Comparison of ENCODE assay signal across 18 cellular contexts in genomic region chr6:5610640-5611039, GRCh38.
A peak's percentile ranks its signal among the peaks of the same experiment; 100 is the strongest.
DNase-seq lines count a peak whose midpoint lies in the region; FAIRE-seq and TF ChIP-seq lines count a peak whose summit lies in the region.
"Had no signal": no experiment of that assay in that cellular context is flagged by ENCODE, and none has a peak within 500 bp of the region (broad histone marks: within the 10 kb centered on the region; RNA-seq: fewer than 3 reads in every experiment).

No MANE protein-coding gene starts in this region.

- no peak overlapping the region for H2AK5ac ChIP-seq in H9 (ENCODE audit: insufficient read length, low read length)

- no peak overlapping the region for H2BK20ac ChIP-seq in H9 (ENCODE audit: low read depth, low read length, poor library complexity, severe bottlenecking)

- H3K4me1 ChIP-seq in BE2C (no peaks in the 10 kb centered on the region), H9 (ENCODE audit: insufficient read depth, low read length) (no peaks in the 10 kb centered on the region)

- no peak overlapping the region for H3K4me3 Mint-ChIP-seq in H9
- H3K4me3 Mint-ChIP-seq in endothelial cell (ENCODE audit: unreplicated experiment): no peak overlapping the region
- no peak overlapping the region for H3K4me3 Mint-ChIP-seq in activated CD4-positive, alpha-beta T cell treated with anti-CD3 and anti-CD28 coated beads, Interleukin-2, amount 10 ng/mL, durations not matched to agents 24 days and 14 days
- H3K4me3 Mint-ChIP-seq: HFFc6 had no signal

- H4K20me1 ChIP-seq in H9 (ENCODE audit: control insufficient read depth, insufficient read depth, insufficient read length): no peaks in the 10 kb centered on the region
- H4K20me1 ChIP-seq: BLaER1 had no signal

- no peaks in the 10 kb centered on the region for H3K36me3 ChIP-seq in BE2C
- H3K36me3 ChIP-seq: BLaER1 had no signal

- H3K9me3 Mint-ChIP-seq in H9 (no peaks in the 10 kb centered on the region; a peak in 1 of 5 replicates), endothelial cell (ENCODE audit: unreplicated experiment) (peaks cover 4% of the 10 kb centered on the region)
- H3K9me3 Mint-ChIP-seq in activated CD4-positive, alpha-beta T cell treated with anti-CD3 and anti-CD28 coated beads, Interleukin-2, amount 10 ng/mL, durations not matched to agents 24 days and 14 days: peaks cover 5% of the 10 kb centered on the region
- H3K9me3 Mint-ChIP-seq: HFFc6 had no signal

- no peaks in the 10 kb centered on the region for H3K79me1 ChIP-seq in H9 (ENCODE audit: insufficient read depth, low read depth, low read length, poor library complexity, severe bottlenecking)

- peaks cover 0 to 3% of the 10 kb centered on the region in 2 experiments; a peak in 1 of 4 replicates for H3K4me1 Mint-ChIP-seq in H9
- H3K4me1 Mint-ChIP-seq in endothelial cell (ENCODE audit: unreplicated experiment): peaks cover 19% of the 10 kb centered on the region
- H3K4me1 Mint-ChIP-seq in activated CD4-positive, alpha-beta T cell treated with anti-CD3 and anti-CD28 coated beads, Interleukin-2, amount 10 ng/mL, durations not matched to agents 24 days and 14 days: no peaks in the 10 kb centered on the region

- no peak overlapping the region for H4K5ac ChIP-seq in H9 (ENCODE audit: insufficient read length, low read depth, low read length)

- H3K14ac ChIP-seq in H9 (ENCODE audit: insufficient read depth, low read length): no peak overlapping the region

- H3K4me2 ChIP-seq in H9 (ENCODE audit: insufficient read depth, insufficient read length, low read length): no peak overlapping the region
- H3K4me2 ChIP-seq: BLaER1 had no signal

- no peaks in the 10 kb centered on the region for H3K79me2 ChIP-seq in H9 (ENCODE audit: insufficient read depth, low read length)

- H3K36me3 Mint-ChIP-seq in H9 (ENCODE audit: insufficient read depth in 1 of 3, low read depth in 3 of 3) (peaks cover 0 to 5% (median 0%) of the 10 kb centered on the region in 3 experiments; a peak in 2 of 7 replicates), endothelial cell (ENCODE audit: low read depth, unreplicated experiment) (peaks cover 4% of the 10 kb centered on the region)
- H3K36me3 Mint-ChIP-seq in activated CD4-positive, alpha-beta T cell treated with anti-CD3 and anti-CD28 coated beads, Interleukin-2, amount 10 ng/mL, durations not matched to agents 24 days and 14 days (ENCODE audit: low read depth): peaks cover 1% of the 10 kb centered on the region

- H3K9ac ChIP-seq in H9 (ENCODE audit: extremely low read depth, insufficient read length, low read length): no peak overlapping the region
- H3K9ac ChIP-seq: BLaER1 had no signal

- no CpG with 5 or more reads among the region's 8 CpGs for WGBS in H9 (ENCODE audit: extremely low coverage, insufficient read length, low lambda C conversion rate)

- H3K4ac ChIP-seq in H9 (ENCODE audit: low read depth, low read length): no peak overlapping the region

- no peak overlapping the region for H4K8ac ChIP-seq in H9 (replicated peaks; ENCODE audit: insufficient read length, low read depth, low read length)

- H3K27ac Mint-ChIP-seq in H9 (no peak overlapping the region), endothelial cell (ENCODE audit: unreplicated experiment) (no peak overlapping the region)
- no peak overlapping the region for H3K27ac Mint-ChIP-seq in activated CD4-positive, alpha-beta T cell treated with anti-CD3 and anti-CD28 coated beads, Interleukin-2, amount 10 ng/mL, durations not matched to agents 24 days and 14 days
- H3K27ac Mint-ChIP-seq: HFFc6 had no signal

- peak; percentile 39 for TF ChIP-seq CTCF in BE2C (IDR thresholded peaks at IDR 0.05; ENCODE audit: low read depth, low read length)
- TF ChIP-seq CTCF in H9 (conservative IDR thresholded peaks at IDR 0.05): peak; percentile 44; the same call in 2 of the 3 replicates
- TF ChIP-seq CTCF in endothelial cell (IDR thresholded peaks at IDR 0.05; ENCODE audit: unreplicated experiment): peak; percentile 36

- H3K27ac ChIP-seq in H9 (ENCODE audit: insufficient read length, low read depth, low read length): no peak overlapping the region
- H3K27ac ChIP-seq: BLaER1, HL-60 had no signal

- H2BK12ac ChIP-seq in H9 (ENCODE audit: insufficient read length, low read depth, low read length): no peak overlapping the region

- H3K23me2 ChIP-seq in H9 (ENCODE audit: insufficient read length, low read depth, low read length, poor library complexity, severe bottlenecking): no peaks in the 10 kb centered on the region

- H3K18ac ChIP-seq in H9 (ENCODE audit: insufficient read length, low read depth, low read length): no peak overlapping the region

- no peak overlapping the region for H4K91ac ChIP-seq in H9 (ENCODE audit: insufficient read length, low read depth, low read length)

- no peak for FAIRE-seq in frontal cortex (lab: Jason Lieb, UNC)

- H3K27me3 ChIP-seq in BE2C (no peaks in the 10 kb centered on the region), H9 (ENCODE audit: insufficient read depth, low read length) (no peaks in the 10 kb centered on the region)
- H3K27me3 ChIP-seq: BLaER1 had no signal

- H3K27me3 Mint-ChIP-seq in H9 (ENCODE audit: low read depth): no peaks in the 10 kb centered on the region
- H3K27me3 Mint-ChIP-seq in endothelial cell (ENCODE audit: unreplicated experiment): no peaks in the 10 kb centered on the region
- peaks cover 2% of the 10 kb centered on the region for H3K27me3 Mint-ChIP-seq in activated CD4-positive, alpha-beta T cell treated with anti-CD3 and anti-CD28 coated beads, Interleukin-2, amount 10 ng/mL, durations not matched to agents 24 days and 14 days

- H2BK120ac ChIP-seq in H9 (ENCODE audit: low read depth, low read length, poor library complexity, severe bottlenecking): no peak overlapping the region

- no peak overlapping the region for H2AFZ ChIP-seq in H9 (ENCODE audit: low read length)

- intact Hi-C loops in activated CD4-positive, alpha-beta T cell treated with anti-CD3 and anti-CD28 coated beads, Interleukin-2, amount 10 ng/mL, durations not matched to agents 24 days and 14 days (cut with micrococcal nuclease): no loop called here

- no peak for DNase-seq in BE2C
- DNase-seq in H9: no peak
- DNase-seq in SHP77 (lab: John Stamatoyannopoulos, UW): peak; percentile 69 to 83
- DNase-seq in endothelial cell (ENCODE audit: low spot score): no peak
- no peak for DNase-seq in activated CD4-positive, alpha-beta T cell treated with anti-CD3 and anti-CD28 coated beads, Interleukin-2, amount 10 ng/mL, durations not matched to agents 24 days and 14 days
- no peak for DNase-seq in frontal cortex (ENCODE audit: low spot score in 2 of 2)
- DNase-seq in NCI-H226: no peak
- DNase-seq in GM19240 (ENCODE audit: insufficient read length, low spot score): no peak
- DNase-seq: DMS 273 treated with DMSO at 0.1 percent for 48 hours; EL; HFFc6; KBM-7; NCI-H1048; NCI-H187; NK-92 treated with Interleukin-12 subunit alpha and Interleukin-12 subunit beta, amount 100 ng/mL, for 24 hours; T-helper 1 cell had no signal

- no peak overlapping the region for H3T11ph ChIP-seq in H9 (ENCODE audit: low read length)

- no peak overlapping the region for H3K23ac ChIP-seq in H9 (ENCODE audit: insufficient read length, low read depth, low read length)

- no peak overlapping the region for H2BK15ac ChIP-seq in H9 (ENCODE audit: low read depth, low read length)

- no peak overlapping the region for H3K56ac ChIP-seq in H9 (ENCODE audit: insufficient read length, low read depth, low read length)

- no peak overlapping the region for H3K4me3 ChIP-seq in BE2C (ENCODE audit: low read depth, low read length)
- H3K4me3 ChIP-seq: BLaER1 had no signal

- H3K9me3 ChIP-seq in BE2C: no peaks in the 10 kb centered on the region
- no peaks in the 10 kb centered on the region for H3K9me3 ChIP-seq in H9 (ENCODE audit: control insufficient read depth, low read depth, low read length)
- H3K9me3 ChIP-seq: BLaER1 had no signal

- no peak overlapping the region for H2BK5ac ChIP-seq in H9 (ENCODE audit: insufficient read length, low read length)

Comparison
In these comparisons a context has a peak if more than half of its experiments do, and no peak if none do; other contexts are left out.
1. DNase-seq: peak in SHP77 (2 of 2); none in BE2C (single experiment), H9 (single experiment), endothelial cell (single experiment), activated CD4-positive, alpha-beta T cell treated with anti-CD3 and anti-CD28 coated beads, Interleukin-2, amount 10 ng/mL, durations not matched to agents 24 days and 14 days (single experiment), frontal cortex (0 of 2), NCI-H226 (single experiment) and GM19240 (single experiment).
2. Peak in every context shown above with its lines, with median percentiles within 50 percentile points of each other: CTCF ChIP-seq.